21 cellular contexts compared by ENCODE assay signal in genomic region chr6:40476673-40477072, GRCh38.
"Had no signal": no experiment of that assay in that cellular context is flagged by ENCODE, and none has a peak within 500 bp of the region (broad histone marks: within the 10 kb centered on the region; RNA-seq: fewer than 3 reads in every experiment).

No MANE protein-coding gene starts in this region.

- H3K9me3 Mint-ChIP-seq: activated B cell treated with CpG ODN at 0.5 μM for 24 hours; activated CD4-positive, alpha-beta memory T cell treated with anti-CD3 and anti-CD28 coated beads for 36 hours; activated naive CD8-positive, alpha-beta T cell treated with anti-CD3 and anti-CD28 coated beads, Interleukin-2, amount 10 ng/mL, durations not matched to agents 7 days and 5 days; activated T-helper 17 cell treated with anti-CD3 and anti-CD28 coated beads, Interleukin-2, amount 50 U/mL, for 72 hours; nephron; stimulated activated effector memory CD8-positive, alpha-beta T cell treated with anti-CD3 and anti-CD28 coated beads, Interleukin-12 subunit alpha, Interleukin-12 subunit beta, amount 100 ng/mL, for 72 hours; type B pancreatic cell had no signal

- H3K27ac ChIP-seq: body of pancreas, coronary artery, stomach had no signal

- H3K4me3 Mint-ChIP-seq: activated B cell treated with CpG ODN at 0.5 μM for 24 hours; activated CD4-positive, alpha-beta memory T cell treated with anti-CD3 and anti-CD28 coated beads for 36 hours; activated CD8-positive, alpha-beta memory T cell treated with anti-CD3 and anti-CD28 coated beads, Interleukin-2, amount 10 ng/mL, durations not matched to agents 7 days and 5 days; activated naive CD8-positive, alpha-beta T cell treated with anti-CD3 and anti-CD28 coated beads, Interleukin-2, amount 10 ng/mL, durations not matched to agents 7 days and 5 days; activated T-helper 17 cell treated with anti-CD3 and anti-CD28 coated beads, Interleukin-2, amount 50 U/mL, for 72 hours; nephron; type B pancreatic cell had no signal

- H3K27me3 ChIP-seq: body of pancreas had no signal

- DNase-seq: activated B cell treated with CpG ODN at 0.5 μM for 24 hours; activated CD4-positive, alpha-beta memory T cell treated with anti-CD3 and anti-CD28 coated beads for 36 hours; activated CD4-positive, alpha-beta T cell treated with anti-CD3 and anti-CD28 coated beads for 4 hours; activated CD8-positive, alpha-beta memory T cell treated with anti-CD3 and anti-CD28 coated beads, Interleukin-2, amount 10 ng/mL, durations not matched to agents 7 days and 5 days; activated naive CD4-positive, alpha-beta T cell treated with Interleukin-2 at 50 U/mL for 16 hours; activated naive CD8-positive, alpha-beta T cell treated with anti-CD3 and anti-CD28 coated beads, Interleukin-2, amount 10 ng/mL, durations not matched to agents 7 days and 5 days; amygdala; body of pancreas; erythroblast; foreskin melanocyte; mesenchymal stem cell; posterior cingulate gyrus; stimulated activated CD4-positive, alpha-beta T cell treated with anti-CD3 and anti-CD28 coated beads, Interleukin-2, amount 100 ng/mL, for 48 hours; stomach; SW 1271; T-helper 9 cell had no signal

- H3K4me1 ChIP-seq: body of pancreas, stomach had no signal

- ATAC-seq: activated CD8-positive, alpha-beta memory T cell treated with anti-CD3 and anti-CD28 coated beads, Interleukin-2, amount 10 ng/mL, durations not matched to agents 7 days and 5 days; activated T-helper 17 cell treated with anti-CD3 and anti-CD28 coated beads, Interleukin-2, amount 50 U/mL, for 72 hours; body of pancreas; stimulated activated effector memory CD8-positive, alpha-beta T cell treated with anti-CD3 and anti-CD28 coated beads, Interleukin-12 subunit alpha, Interleukin-12 subunit beta, amount 100 ng/mL, for 72 hours had no signal

- H3K36me3 Mint-ChIP-seq: activated CD4-positive, alpha-beta memory T cell treated with anti-CD3 and anti-CD28 coated beads for 36 hours; activated CD8-positive, alpha-beta memory T cell treated with anti-CD3 and anti-CD28 coated beads, Interleukin-2, amount 10 ng/mL, durations not matched to agents 7 days and 5 days; activated naive CD8-positive, alpha-beta T cell treated with anti-CD3 and anti-CD28 coated beads, Interleukin-2, amount 10 ng/mL, durations not matched to agents 7 days and 5 days; stimulated activated effector memory CD8-positive, alpha-beta T cell treated with anti-CD3 and anti-CD28 coated beads, Interleukin-12 subunit alpha, Interleukin-12 subunit beta, amount 100 ng/mL, for 72 hours; type B pancreatic cell had no signal

- H3K4me1 Mint-ChIP-seq: activated B cell treated with CpG ODN at 0.5 μM for 24 hours; activated naive CD8-positive, alpha-beta T cell treated with anti-CD3 and anti-CD28 coated beads, Interleukin-2, amount 10 ng/mL, durations not matched to agents 7 days and 5 days; activated T-helper 17 cell treated with anti-CD3 and anti-CD28 coated beads, Interleukin-2, amount 50 U/mL, for 72 hours had no signal

- H3K36me3 ChIP-seq: stomach had no signal

- H3K9me3 ChIP-seq: body of pancreas, stomach had no signal

- H3K4me3 ChIP-seq: body of pancreas, coronary artery, stomach had no signal

- H3K27ac Mint-ChIP-seq: activated B cell treated with CpG ODN at 0.5 μM for 24 hours; activated CD4-positive, alpha-beta memory T cell treated with anti-CD3 and anti-CD28 coated beads for 36 hours; activated CD8-positive, alpha-beta memory T cell treated with anti-CD3 and anti-CD28 coated beads, Interleukin-2, amount 10 ng/mL, durations not matched to agents 7 days and 5 days; activated naive CD8-positive, alpha-beta T cell treated with anti-CD3 and anti-CD28 coated beads, Interleukin-2, amount 10 ng/mL, durations not matched to agents 7 days and 5 days; activated T-helper 17 cell treated with anti-CD3 and anti-CD28 coated beads, Interleukin-2, amount 50 U/mL, for 72 hours; nephron; type B pancreatic cell had no signal
